9 cellular contexts compared by ENCODE assay signal in the genomic region with DNA sequence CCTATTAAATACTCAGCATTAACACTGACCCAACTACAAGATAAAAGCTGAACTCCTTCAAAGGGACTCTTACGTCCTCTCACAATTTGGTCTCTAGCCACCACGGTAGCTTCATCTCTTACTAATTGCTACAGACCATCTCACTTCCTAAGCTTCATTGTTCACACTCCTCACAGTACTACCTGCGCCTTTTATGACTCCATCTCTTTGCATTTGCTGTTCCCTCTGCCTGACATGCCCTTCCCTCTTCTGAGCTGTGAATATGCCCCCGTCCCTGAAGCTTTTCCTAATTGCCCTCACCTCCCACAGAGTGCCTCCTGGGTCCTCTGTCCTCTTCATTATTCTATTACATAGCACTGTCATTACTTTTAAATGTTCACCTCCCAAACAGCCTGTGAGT. TPM values are rescaled to one million over a fixed set of nuclear protein-coding genes. Genes with fewer than 3 reads are reported as not detected.
DNase-seq lines count a peak whose midpoint lies in the region; ATAC-seq and TF ChIP-seq lines count a peak whose summit lies in the region.
"Had no signal": no experiment of that assay in that cellular context is flagged by ENCODE, and none has a peak within 500 bp of the region (broad histone marks: within the 10 kb centered on the region; RNA-seq: fewer than 3 reads in every experiment).

No MANE protein-coding gene starts in this region.

- TF ChIP-seq CTCF in DOHH2 (IDR thresholded peaks at IDR 0.05; ENCODE audit: low read depth, low read length, poor library complexity, severe bottlenecking) = no peak

- H3K18ac ChIP-seq in trophoblast cell (ENCODE audit: low read length) = no peak overlapping the region

- intact Hi-C loops in head of caudate nucleus (cut with DNase I) = loop anchor here (5.0 to 10.0 kb wide), 2 partner anchors 142 to 451 kb away; a partner anchor contains a TSS

- peak overlapping the region; percentile 79 for H2AK5ac ChIP-seq in trophoblast cell (ENCODE audit: low read length)

- H3K9ac ChIP-seq in trophoblast cell (ENCODE audit: low read length) = no peak overlapping the region

- H3F3A ChIP-seq in DOHH2 (ENCODE audit: control insufficient read depth, insufficient read depth) = no peaks in the 10 kb centered on the region

- WGBS in trophoblast cell (ENCODE audit: extremely low coverage, insufficient coverage, insufficient read length) = no CpG with 5 or more reads among the region's 4 CpGs

- H3K36me3 Mint-ChIP-seq in effector memory CD8-positive, alpha-beta T cell (ENCODE audit: insufficient read depth) = peaks cover 13% of the 10 kb centered on the region

- H3K14ac ChIP-seq in trophoblast cell (ENCODE audit: low read length) = peak overlapping the region; percentile 85

- peak overlapping the region; percentile 39 for H2BK120ac ChIP-seq in trophoblast cell (ENCODE audit: insufficient read depth, low read length, poor library complexity)

- peak overlapping the region; percentile 88 for H3K4ac ChIP-seq in trophoblast cell (ENCODE audit: low read depth, low read length)

- peaks cover 12% of the 10 kb centered on the region for H3K79me1 ChIP-seq in trophoblast cell (ENCODE audit: low read length)

- H4K91ac ChIP-seq in trophoblast cell (ENCODE audit: low read depth, low read length) = no peak overlapping the region

- H3K9me3 Mint-ChIP-seq in effector memory CD8-positive, alpha-beta T cell = no peaks in the 10 kb centered on the region

- no peak overlapping the region for H4K8ac ChIP-seq in trophoblast cell (ENCODE audit: low read depth, low read length)

- H4K12ac ChIP-seq in trophoblast cell (ENCODE audit: low read depth, low read length) = no peak overlapping the region

- peak overlapping the region; percentile 77 for H3K4me2 ChIP-seq in DOHH2 (ENCODE audit: low read length)
- H3K4me2 ChIP-seq in trophoblast cell (ENCODE audit: low read length) = no peak overlapping the region

- H2BK5ac ChIP-seq in trophoblast cell (ENCODE audit: low read depth, low read length, poor library complexity) = no peak overlapping the region

- ATAC-seq in effector memory CD8-positive, alpha-beta T cell (replicated peaks) = no peak
- ATAC-seq in GM18909 (IDR thresholded peaks at IDR 0.05; ENCODE audit: poor library complexity, unreplicated experiment) = no peak

- no peak overlapping the region for H2AFZ ChIP-seq in trophoblast cell (ENCODE audit: insufficient read depth, low read length, poor library complexity)

- TF ChIP-seq POLR2A in erythroblast (IDR thresholded peaks at IDR 0.05; ENCODE audit: low read length) = no peak

- H2BK12ac ChIP-seq in trophoblast cell (ENCODE audit: low read length) = peak overlapping the region; percentile 72

- peaks cover 26 to 41% of the 10 kb centered on the region in 2 donors for H3K4me1 Mint-ChIP-seq in effector memory CD8-positive, alpha-beta T cell (ENCODE audit: low read depth in 2 of 2)

- H3K79me2 ChIP-seq in DOHH2 (ENCODE audit: control insufficient read depth, low read length) = peaks cover 67% of the 10 kb centered on the region
- H3K79me2 ChIP-seq in trophoblast cell (ENCODE audit: control insufficient read depth, insufficient read depth, low read length, poor library complexity) = peaks cover 9% of the 10 kb centered on the region

- peaks cover 11% of the 10 kb centered on the region; the same call in 1 of the 2 replicates for H3K36me3 ChIP-seq in DOHH2 (ENCODE audit: control insufficient read depth, low read length)
- H3K36me3 ChIP-seq in trophoblast cell (ENCODE audit: control insufficient read depth in 1 of 2, insufficient read depth in 2 of 2, low read length in 2 of 2) = no peaks in the 10 kb centered on the region

- DNase-seq in NCI-H69 (lab: John Stamatoyannopoulos, UW) (peak; percentile 66), trophoblast cell (no peak), erythroblast (lab: John Stamatoyannopoulos, UW) (no peak), head of caudate nucleus (no peak), NCI-H187 treated with DMSO at 0.1 percent for 48 hours (lab: John Stamatoyannopoulos, UW) (no peak)
- no peak for DNase-seq in effector memory CD8-positive, alpha-beta T cell
- DNase-seq: NCI-H1417 treated with DMSO at 0.1 percent for 48 hours had no signal

- no peak overlapping the region for H3K27ac ChIP-seq in DOHH2 (ENCODE audit: low read depth, low read length)
- H3K27ac ChIP-seq in trophoblast cell (ENCODE audit: low read depth, low read length) = no peak overlapping the region

- H3K9me3 ChIP-seq in DOHH2 (ENCODE audit: control insufficient read depth, insufficient read depth, low read length) = no peaks in the 10 kb centered on the region; the same call in 1 of the 2 replicates
- H3K9me3 ChIP-seq in trophoblast cell (ENCODE audit: insufficient read depth, low read depth, low read length) = no peaks in the 10 kb centered on the region

- H4K20me1 ChIP-seq in DOHH2 (ENCODE audit: control insufficient read depth, insufficient read depth, low read depth, low read length) = peaks cover 11% of the 10 kb centered on the region; the same call in 1 of the 2 replicates

- H3K4me1 ChIP-seq in DOHH2 (ENCODE audit: control insufficient read depth, low read length) (peaks cover 26% of the 10 kb centered on the region), trophoblast cell (ENCODE audit: control insufficient read depth in 1 of 2, insufficient read depth in 2 of 2, low read length in 2 of 2) (peaks cover 6% of the 10 kb centered on the region in 2 experiments)

- H3K9me2 ChIP-seq in DOHH2 (replicated peaks; ENCODE audit: control insufficient read depth, low read length) = no peaks in the 10 kb centered on the region

- peak overlapping the region; percentile 94 to 95 for H3K27ac Mint-ChIP-seq in effector memory CD8-positive, alpha-beta T cell

- no peaks in the 10 kb centered on the region for H3K27me3 Mint-ChIP-seq in effector memory CD8-positive, alpha-beta T cell

- H3K27me3 ChIP-seq in DOHH2 (ENCODE audit: control insufficient read depth, low read length) (no peaks in the 10 kb centered on the region), trophoblast cell (ENCODE audit: insufficient read depth, low read length) (no peaks in the 10 kb centered on the region)

- no peak overlapping the region for H3K23ac ChIP-seq in trophoblast cell (ENCODE audit: low read length)

- H3K4me3 Mint-ChIP-seq in effector memory CD8-positive, alpha-beta T cell = peak overlapping the region in 1 of 2 donors; percentile 84

- H3K4me3 ChIP-seq in DOHH2 (ENCODE audit: low read length) (no peak overlapping the region), trophoblast cell (ENCODE audit: low read depth, low read length) (no peak overlapping the region)

RNA-seq across cellular contexts. Expression of a gene that starts 2.5 kb away (rescaled TPM):
- polyA plus RNA-seq in trophoblast cell (2013) = 24.8 and 27.6 TPM in 2 replicates
